In the genomic region with DNA sequence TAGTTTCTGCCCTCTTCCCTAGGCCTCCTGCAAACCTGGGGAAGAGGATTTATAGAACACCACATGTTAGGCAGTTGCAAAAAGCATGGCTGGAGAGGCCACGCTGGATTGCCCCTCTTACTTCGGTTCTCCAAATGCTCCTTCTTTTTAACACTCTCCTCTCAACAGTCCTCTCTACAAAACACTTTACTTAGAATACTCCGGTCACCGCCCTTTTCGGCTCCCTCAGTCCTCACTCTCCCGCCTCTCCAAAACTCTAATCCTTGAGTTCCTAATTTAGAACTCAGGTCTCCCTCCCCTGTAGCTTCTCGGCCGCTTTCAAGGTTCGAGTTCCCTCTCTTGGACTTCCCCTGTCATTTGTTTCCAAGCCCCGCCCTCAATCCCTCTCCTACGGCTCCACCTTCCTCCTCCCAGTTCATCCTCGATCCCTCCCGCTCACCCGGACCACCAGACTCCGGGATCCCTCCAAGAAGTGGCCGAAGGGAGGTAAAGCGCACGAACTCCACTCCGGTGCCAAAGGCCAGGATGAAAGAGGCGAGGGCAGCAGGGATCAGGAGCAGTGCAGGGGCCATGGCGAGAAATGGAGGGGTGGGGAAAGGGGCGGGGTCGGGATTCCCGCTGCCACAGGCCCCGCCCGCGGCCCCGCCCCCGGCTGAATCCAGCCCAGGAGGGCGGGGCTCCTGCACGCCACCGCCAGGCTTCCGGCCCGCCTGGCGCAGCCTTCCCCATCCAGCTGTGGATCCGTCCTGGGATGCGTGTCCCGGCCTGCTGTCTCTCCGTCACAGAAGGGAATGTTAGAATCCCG, we compare ENCODE assay signal across 8 cellular contexts. TPM values are rescaled to one million over a fixed set of nuclear protein-coding genes. Genes with fewer than 3 reads are reported as not detected.
DNase-seq lines count a peak whose midpoint lies in the region; ATAC-seq, FAIRE-seq and TF ChIP-seq lines count a peak whose summit lies in the region.

TSS of gene NRM (minus strand) at position 582 of the 805 bp plus-strand sequence. CDS start at position 572, 10 bp downstream.

- peak within 1 kb of the TSS; percentile 87 to 88 for H3K27ac Mint-ChIP-seq in T-cell

- CTCF ChIA-PET in T-cell (lab: Charles Lee), result interaction anchor here in 1 of 2 donors (0.7 to 1.5 kb wide), 2 partner anchors 18 to 40 kb away, joined by 3 to 4 read pairs; partner anchors contain the start of gene DHX16

- H3K27ac ChIP-seq in adrenal gland (peak within 1 kb of the TSS; percentile 62 to 84 (median 79)), cardiac muscle cell (peak within 1 kb of the TSS; percentile 72), pancreas (peak within 1 kb of the TSS; percentile 41 to 73 (median 66)), upper lobe of left lung (peak within 1 kb of the TSS; percentile 89 to 99 (median 99))

- WGBS in adrenal gland, 4 donors, result 0 to 1% (median 1%) methylated on average over 23 to 40 of the region's 40 CpGs
- 1% methylated on average over 38 to 40 of the region's 40 CpGs for WGBS in pancreas, 2 donors
- WGBS in upper lobe of left lung, 2 donors, result 1% methylated on average over 26 to 40 of the region's 40 CpGs

- POLR2A ChIA-PET in T-cell (lab: Charles Lee), result interaction anchor here in 1 of 2 donors (0.6 kb wide), 1 partner anchor 44 kb away, joined by 5 read pairs; no protein-coding TSS in a partner anchor

- no peaks in the 10 kb centered on the region for H3K36me3 Mint-ChIP-seq in T-cell

- DNase-seq in CMK (ENCODE audit: low read depth) (peak; percentile 85), GOT3 (lab: John Stamatoyannopoulos, UW) (peak; percentile 59), NCI-H146 (lab: John Stamatoyannopoulos, UW) (peak; percentile 90), T-cell (peak in 30 of 34 experiments; percentile 17 to 72 (median 44)), adrenal gland (peak; percentile 88 to 93 (median 91)), cardiac muscle cell (ENCODE audit: low read depth in 1 of 2, low spot score in 1 of 2) (peak; percentile 91), pancreas (peak; percentile 81 to 94 (median 90)), upper lobe of left lung (peak; percentile 89 to 97)

- ATAC-seq in T-cell (replicated peaks in 1 of 4), result peak; percentile 28 to 40 (median 34)
- peak; percentile 77 to 86 (median 81) for ATAC-seq in pancreas
- ATAC-seq in upper lobe of left lung (ENCODE audit: low FRiP score in 2 of 2), result peak; percentile 84 to 87

- TF ChIP-seq POLR2A in adrenal gland (IDR thresholded peaks at IDR 0.05) (peak in 1 of 2 donors; percentile 46), upper lobe of left lung (IDR thresholded peaks at IDR 0.05) (peak in 1 of 4 donors; percentile 40)

- H3K4me1 Mint-ChIP-seq in T-cell, result peaks cover 41 to 52% (median 46%) of the 10 kb centered on the region in 3 donors

- peak in 1 of 4 donors; percentile 50 for TF ChIP-seq EP300 in upper lobe of left lung (IDR thresholded peaks at IDR 0.05)

- H3K27me3 Mint-ChIP-seq in T-cell, result no peaks in the 10 kb centered on the region

- H3K27me3 ChIP-seq in adrenal gland (no peaks in the 10 kb centered on the region), cardiac muscle cell (no peaks in the 10 kb centered on the region), pancreas (no peaks in the 10 kb centered on the region), upper lobe of left lung (no peaks in the 10 kb centered on the region)

- intact Hi-C loops in adrenal gland (cut with DNase I) (no loop called here), pancreas (cut with DNase I) (no loop called here)

- no peak for FAIRE-seq in pancreas (lab: Jason Lieb, UNC)

- H3K4me3 Mint-ChIP-seq in T-cell, result peak within 1 kb of the TSS; percentile 86 to 96 (median 92)

- H3K4me1 ChIP-seq in adrenal gland (replicated peaks in 1 of 2) (peaks cover 19 to 41% of the 10 kb centered on the region in 2 donors), cardiac muscle cell (ENCODE audit: low read depth) (peaks cover 26% of the 10 kb centered on the region), pancreas (peaks cover 6 to 20% (median 7%) of the 10 kb centered on the region in 3 donors), upper lobe of left lung (peaks cover 28 to 38% (median 34%) of the 10 kb centered on the region in 4 donors)

- H3K4me3 ChIP-seq in adrenal gland (peak within 1 kb of the TSS; percentile 37 to 71 (median 60)), cardiac muscle cell (peak within 1 kb of the TSS; percentile 62), pancreas (peak within 1 kb of the TSS; percentile 32 to 51 (median 50)), upper lobe of left lung (peak within 1 kb of the TSS; percentile 56 to 79 (median 72))

- no peaks in the 10 kb centered on the region for H3K9me3 ChIP-seq in adrenal gland (replicated peaks in 1 of 3)
- no peaks in the 10 kb centered on the region for H3K9me3 ChIP-seq in cardiac muscle cell (ENCODE audit: low read depth)
- H3K9me3 ChIP-seq in pancreas, result no peaks in the 10 kb centered on the region
- no peaks in the 10 kb centered on the region for H3K9me3 ChIP-seq in upper lobe of left lung

- TF ChIP-seq CTCF in adrenal gland (IDR thresholded peaks at IDR 0.05) (no peak), cardiac muscle cell (IDR thresholded peaks at IDR 0.05; ENCODE audit: low read depth, low read length) (no peak), pancreas (IDR thresholded peaks at IDR 0.05) (no peak), upper lobe of left lung (IDR thresholded peaks at IDR 0.05) (no peak)

- H3K9me3 Mint-ChIP-seq in T-cell, result no peaks in the 10 kb centered on the region

- H3K36me3 ChIP-seq in adrenal gland (replicated peaks in 1 of 2), result no peaks in the 10 kb centered on the region
- H3K36me3 ChIP-seq in cardiac muscle cell, result no peaks in the 10 kb centered on the region
- no peaks in the 10 kb centered on the region for H3K36me3 ChIP-seq in pancreas
- H3K36me3 ChIP-seq in upper lobe of left lung, result no peaks in the 10 kb centered on the region

RNA-seq across cellular contexts. Expression of gene NRM, which starts in this region (rescaled TPM):
- total RNA-seq in T-cell (1 to 10 TPM; 4.2 to 6.9 (median 5.5) TPM), adrenal gland (10 to 100 TPM in 4 of 8 donors, 1 to 10 TPM in 4; 1.8 to 22.6 (median 10.0) TPM), cardiac muscle cell (13.7 and 17.2 TPM in 2 replicates), pancreas (1 to 10 TPM; 3.3 to 7.9 (median 4.6) TPM), upper lobe of left lung (10 to 100 TPM in 1 of 6 donors, 1 to 10 TPM in 5; 3.3 to 13.4 (median 7.2) TPM)
- polyA plus RNA-seq in adrenal gland (10 to 100 TPM; 11.4 to 39.3 (median 24.9) TPM), cardiac muscle cell (29.1 and 33.8 TPM in 2 replicates), pancreas (10 to 100 TPM; 18.2 to 23.6 TPM)

Comparison
In these comparisons a context has a peak if more than half of its experiments do, and no peak if none do; other contexts are left out.
1. Peak in every context shown above with its lines: DNase-seq, ATAC-seq, H3K4me3 ChIP-seq and H3K27ac ChIP-seq.
2. ATAC-seq: peak in every context shown above with its lines; median percentile 86 in upper lobe of left lung; 81 in pancreas; 34 in T-cell.